Comparison of ENCODE assay signal across 3 cellular contexts in genomic region chr9:130407916-130408659, GRCh38.
TF ChIP-seq lines count a peak whose summit lies in the region.

No MANE protein-coding gene starts in this region.

TF ChIP-seq in HCT116, 20 proteins besides CTCF, POLR2A, EP300 and RAD21:
- no peak for TF ChIP-seq MAX (IDR thresholded peaks at IDR 0.05)
- TF ChIP-seq CEBPB (IDR thresholded peaks at IDR 0.05; ENCODE audit: low read depth): no peak
- TF ChIP-seq EGR1 (IDR thresholded peaks at IDR 0.05; ENCODE audit: low read depth): no peak
- TF ChIP-seq SIN3A (IDR thresholded peaks at IDR 0.05; ENCODE audit: low read depth): no peak

TF ChIP-seq in HEK293, 187 proteins besides CTCF, POLR2A, EP300 and RAD21:
- TF ChIP-seq ZNF174 (tag by site-specific recombination; IDR thresholded peaks at IDR 0.05) (no peak), ZIC2 (tag by site-specific recombination; IDR thresholded peaks at IDR 0.05) (0 out of 2 replicates have a peak, but pooled peaks have one; percentile 17), ZBTB17 (tag by site-specific recombination; IDR thresholded peaks at IDR 0.05) (peak; percentile 81), OVOL3 (tag by site-specific recombination; IDR thresholded peaks at IDR 0.05) (no peak), SETDB1 (IDR thresholded peaks at IDR 0.05; ENCODE audit: insufficient read length, low read length) (peak; percentile 31), ZNF23 (tag by site-specific recombination; IDR thresholded peaks at IDR 0.05; ENCODE audit: borderline replicate concordance) (peak; percentile 92; the same call in 1 of the 2 replicates)

TF ChIP-seq in GM12878, 131 proteins besides CTCF, POLR2A, EP300 and RAD21:
- peak; percentile 51; the same call in 1 of the 2 replicates for TF ChIP-seq MLLT1 (IDR thresholded peaks at IDR 0.05)
- TF ChIP-seq RAD51 (IDR thresholded peaks at IDR 0.05): no peak
TF ChIP-seq in GM12878: peak in this region for 1.
